14 cellular contexts compared by ENCODE assay signal in the genomic region with DNA sequence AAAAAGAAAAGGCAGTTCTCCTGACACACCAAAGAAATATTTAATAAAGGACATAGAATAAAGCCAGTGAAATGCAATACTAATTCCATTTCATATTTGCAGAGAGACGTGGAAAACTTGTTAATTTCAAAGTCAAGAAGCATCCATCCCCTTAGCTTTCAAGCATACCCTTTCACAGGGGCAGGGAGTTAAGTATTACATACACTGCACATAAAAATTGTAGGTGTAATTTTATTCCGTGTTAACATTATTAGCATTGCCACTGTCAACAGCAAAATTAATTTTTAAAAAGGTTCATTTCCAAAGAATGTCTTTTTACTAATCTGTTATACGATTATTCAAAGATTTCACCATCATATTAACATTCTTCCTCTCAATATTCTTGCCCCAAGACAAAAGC.
A peak's percentile ranks its signal among the peaks of the same experiment; 100 is the strongest.
DNase-seq lines count a peak whose midpoint lies in the region; ATAC-seq and TF ChIP-seq lines count a peak whose summit lies in the region.
"Had no signal": no experiment of that assay in that cellular context is flagged by ENCODE, and none has a peak within 500 bp of the region (broad histone marks: within the 10 kb centered on the region; RNA-seq: fewer than 3 reads in every experiment).

No MANE protein-coding gene starts in this region.

- TF ChIP-seq CTCF in left ventricle myocardium inferior (IDR thresholded peaks at IDR 0.05; ENCODE audit: borderline replicate concordance): no peak
- TF ChIP-seq CTCF in nephron (IDR thresholded peaks at IDR 0.05; ENCODE audit: unreplicated experiment in 3 of 3): no peak
- TF ChIP-seq CTCF in vagina (IDR thresholded peaks at IDR 0.05): no peak

- H3K27me3 Mint-ChIP-seq in nephron (ENCODE audit: low read depth): peaks cover 86% of the 10 kb centered on the region

- H3K27ac ChIP-seq in left ventricle myocardium inferior (replicated peaks) (peak overlapping the region; percentile 91), vagina (peak overlapping the region; percentile 61)
- H3K27ac ChIP-seq: BLaER1 treated with 17β-estradiol and CSF1 and Interleukin-3, amounts not matched to agents 10 nM and 100 nM had no signal

- H3K27ac Mint-ChIP-seq in nephron: peak overlapping the region; percentile 74 to 97 (median 84)

- H3K4me3 Mint-ChIP-seq in nephron: peak overlapping the region; percentile 87 to 89 (median 89)

- H3K36me3 ChIP-seq in left ventricle myocardium inferior (no peaks in the 10 kb centered on the region), endocrine pancreas (ENCODE audit: control insufficient read depth, insufficient read depth, low read length) (no peaks in the 10 kb centered on the region), vagina (no peaks in the 10 kb centered on the region)
- H3K36me3 ChIP-seq: BLaER1 treated with 17β-estradiol and CSF1 and Interleukin-3, amounts not matched to agents 10 nM and 100 nM had no signal

- H3K27me3 ChIP-seq in left ventricle myocardium inferior (ENCODE audit: low read depth): peaks cover 84% of the 10 kb centered on the region
- H3K27me3 ChIP-seq in endocrine pancreas (ENCODE audit: control insufficient read depth, insufficient read depth, low read length): peaks cover 7% of the 10 kb centered on the region
- peaks cover 4% of the 10 kb centered on the region for H3K27me3 ChIP-seq in vagina

- DNase-seq in left ventricle myocardium inferior: no peak
- no peak for DNase-seq in cardiac septum (ENCODE audit: low spot score)
- no peak for DNase-seq in vagina (ENCODE audit: extremely low spot score in 2 of 2)
- DNase-seq in activated CD4-positive, alpha-beta T cell treated with anti-CD3 and anti-CD28 coated beads, Interleukin-2, amount 50 U/mL, for 4 hours: no peak
- DNase-seq in activated CD4-positive, CD25-positive, alpha-beta regulatory T cell (lab: John Stamatoyannopoulos, UW): no peak
- DNase-seq: activated CD8-positive, alpha-beta memory T cell treated with anti-CD3 and anti-CD28 coated beads, Interleukin-2, amount 50 U/mL, for 4 hours; effector CD8-positive, alpha-beta T cell; GOT3; NCI-H1694 treated with DMSO at 0.1 percent for 48 hours; SHP77 treated with DMSO at 0.1 percent for 48 hours had no signal

- H3K4me3 ChIP-seq in left ventricle myocardium inferior (peak overlapping the region; percentile 71), endocrine pancreas (ENCODE audit: control insufficient read depth, insufficient read depth, low read length) (peak overlapping the region; percentile 36), vagina (peak overlapping the region; percentile 40 to 42)

- intact Hi-C loops in left ventricle myocardium inferior (cut with micrococcal nuclease): loop anchor here (5.0 kb wide), 1 partner anchor 522 kb away; no protein-coding TSS in a partner anchor
- intact Hi-C loops in cardiac septum (cut with DNase I): loop anchor here (5.0 to 10.0 kb wide), 4 partner anchors 82 to 271 kb away; no protein-coding TSS in a partner anchor
- intact Hi-C loops in vagina (cut with DNase I): no loop called here

- peaks cover 26% of the 10 kb centered on the region for H3K4me1 Mint-ChIP-seq in nephron

- no peak for TF ChIP-seq POLR2A in vagina (IDR thresholded peaks at IDR 0.05)

- peaks cover 39% of the 10 kb centered on the region for H3K4me1 ChIP-seq in left ventricle myocardium inferior
- no peaks in the 10 kb centered on the region for H3K4me1 ChIP-seq in endocrine pancreas (ENCODE audit: control insufficient read depth, insufficient read depth, low read length)
- no peaks in the 10 kb centered on the region for H3K4me1 ChIP-seq in vagina

- H3K9me3 Mint-ChIP-seq in nephron: no peaks in the 10 kb centered on the region

- peaks cover 16% of the 10 kb centered on the region for H3K36me3 Mint-ChIP-seq in nephron (ENCODE audit: low read depth)

- ATAC-seq in HG03565 (IDR thresholded peaks at IDR 0.05; ENCODE audit: unreplicated experiment): no peak

- H3K9ac ChIP-seq in endocrine pancreas (ENCODE audit: control insufficient read depth, insufficient read depth, low read length): no peak overlapping the region
- H3K9ac ChIP-seq: BLaER1 treated with 17β-estradiol and CSF1 and Interleukin-3, amounts not matched to agents 10 nM and 100 nM had no signal

- H3K9me3 ChIP-seq in left ventricle myocardium inferior (replicated peaks): no peaks in the 10 kb centered on the region
- no peaks in the 10 kb centered on the region for H3K9me3 ChIP-seq in endocrine pancreas (ENCODE audit: control insufficient read depth, low read length)
- no peaks in the 10 kb centered on the region for H3K9me3 ChIP-seq in vagina
- H3K9me3 ChIP-seq: BLaER1 treated with 17β-estradiol and CSF1 and Interleukin-3, amounts not matched to agents 10 nM and 100 nM had no signal
